1 cellular context compared by ENCODE assay signal in genomic region chr10:85794553-85794952, GRCh38.
TF ChIP-seq lines count a peak whose summit lies in the region.

No MANE protein-coding gene starts in this region.

TF ChIP-seq in neural cell, 6 proteins besides CTCF, POLR2A, EP300 and RAD21:
- TF ChIP-seq, protein P1, sequence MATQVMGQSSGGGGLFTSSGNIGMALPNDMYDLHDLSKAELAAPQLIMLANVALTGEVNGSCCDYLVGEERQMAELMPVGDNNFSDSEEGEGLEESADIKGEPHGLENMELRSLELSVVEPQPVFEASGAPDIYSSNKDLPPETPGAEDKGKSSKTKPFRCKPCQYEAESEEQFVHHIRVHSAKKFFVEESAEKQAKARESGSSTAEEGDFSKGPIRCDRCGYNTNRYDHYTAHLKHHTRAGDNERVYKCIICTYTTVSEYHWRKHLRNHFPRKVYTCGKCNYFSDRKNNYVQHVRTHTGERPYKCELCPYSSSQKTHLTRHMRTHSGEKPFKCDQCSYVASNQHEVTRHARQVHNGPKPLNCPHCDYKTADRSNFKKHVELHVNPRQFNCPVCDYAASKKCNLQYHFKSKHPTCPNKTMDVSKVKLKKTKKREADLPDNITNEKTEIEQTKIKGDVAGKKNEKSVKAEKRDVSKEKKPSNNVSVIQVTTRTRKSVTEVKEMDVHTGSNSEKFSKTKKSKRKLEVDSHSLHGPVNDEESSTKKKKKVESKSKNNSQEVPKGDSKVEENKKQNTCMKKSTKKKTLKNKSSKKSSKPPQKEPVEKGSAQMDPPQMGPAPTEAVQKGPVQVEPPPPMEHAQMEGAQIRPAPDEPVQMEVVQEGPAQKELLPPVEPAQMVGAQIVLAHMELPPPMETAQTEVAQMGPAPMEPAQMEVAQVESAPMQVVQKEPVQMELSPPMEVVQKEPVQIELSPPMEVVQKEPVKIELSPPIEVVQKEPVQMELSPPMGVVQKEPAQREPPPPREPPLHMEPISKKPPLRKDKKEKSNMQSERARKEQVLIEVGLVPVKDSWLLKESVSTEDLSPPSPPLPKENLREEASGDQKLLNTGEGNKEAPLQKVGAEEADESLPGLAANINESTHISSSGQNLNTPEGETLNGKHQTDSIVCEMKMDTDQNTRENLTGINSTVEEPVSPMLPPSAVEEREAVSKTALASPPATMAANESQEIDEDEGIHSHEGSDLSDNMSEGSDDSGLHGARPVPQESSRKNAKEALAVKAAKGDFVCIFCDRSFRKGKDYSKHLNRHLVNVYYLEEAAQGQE (IDR thresholded peaks at IDR 0.05; ENCODE audit: borderline replicate concordance): no peak
- no peak for TF ChIP-seq SMC3 (conservative IDR thresholded peaks at IDR 0.05; ENCODE audit: poor library complexity)
- TF ChIP-seq POLR2AphosphoS5 (IDR thresholded peaks at IDR 0.05): no peak
- TF ChIP-seq TAF1 (IDR thresholded peaks at IDR 0.05; ENCODE audit: low read depth): no peak
- no peak for TF ChIP-seq MXI1 (conservative IDR thresholded peaks at IDR 0.05; ENCODE audit: poor library complexity, severe bottlenecking)
- TF ChIP-seq EZH2 (IDR thresholded peaks at IDR 0.05; ENCODE audit: borderline replicate concordance, insufficient read depth, low read length, poor library complexity, severe bottlenecking): no peak
